25 cellular contexts compared by ENCODE assay signal in genomic region chr2:29456429-29456828, GRCh38.
"Had no signal": no experiment of that assay in that cellular context is flagged by ENCODE, and none has a peak within 500 bp of the region (broad histone marks: within the 10 kb centered on the region; RNA-seq: fewer than 3 reads in every experiment).

No MANE protein-coding gene starts in this region.

- DNase-seq: NCI-H1092; NCI-H1105 treated with DMSO at 0.1 percent for 48 hours; NCI-H1417 treated with DMSO at 0.1 percent for 48 hours; NCI-H146; NCI-H1694 treated with DMSO at 0.1 percent for 48 hours; NCI-H1930; NCI-H2081; NCI-H2107; NCI-H2227 treated with DMSO at 0.1 percent for 48 hours; NCI-H446; NCI-H510A; NCI-H524 treated with DMSO at 0.1 percent for 48 hours; NCI-H69; NCI-H774; NK-92 treated with Interleukin-12 subunit alpha and Interleukin-12 subunit beta, amount 100 ng/mL, for 24 hours; SHP77; SK-N-SH; SW 1271; T-cell had no signal

- H3K36me3 Mint-ChIP-seq: T-cell had no signal

- H3K4me1 Mint-ChIP-seq: T-cell had no signal

- H3K27ac ChIP-seq: HL-60, KMS-11, RWPE1 had no signal

- H3K9me3 ChIP-seq: SK-N-SH had no signal

- H3K9ac ChIP-seq: KMS-11, SK-N-SH had no signal

- H3K4me3 Mint-ChIP-seq: T-cell had no signal

- FAIRE-seq: HTR-8/SVneo had no signal

- ATAC-seq: Panc1, PC-3, T-cell had no signal

- H3K27ac Mint-ChIP-seq: T-cell had no signal

- H3K9me3 Mint-ChIP-seq: T-cell had no signal

- H3K4me2 ChIP-seq: KMS-11, SK-N-SH had no signal
